In the genomic region with DNA sequence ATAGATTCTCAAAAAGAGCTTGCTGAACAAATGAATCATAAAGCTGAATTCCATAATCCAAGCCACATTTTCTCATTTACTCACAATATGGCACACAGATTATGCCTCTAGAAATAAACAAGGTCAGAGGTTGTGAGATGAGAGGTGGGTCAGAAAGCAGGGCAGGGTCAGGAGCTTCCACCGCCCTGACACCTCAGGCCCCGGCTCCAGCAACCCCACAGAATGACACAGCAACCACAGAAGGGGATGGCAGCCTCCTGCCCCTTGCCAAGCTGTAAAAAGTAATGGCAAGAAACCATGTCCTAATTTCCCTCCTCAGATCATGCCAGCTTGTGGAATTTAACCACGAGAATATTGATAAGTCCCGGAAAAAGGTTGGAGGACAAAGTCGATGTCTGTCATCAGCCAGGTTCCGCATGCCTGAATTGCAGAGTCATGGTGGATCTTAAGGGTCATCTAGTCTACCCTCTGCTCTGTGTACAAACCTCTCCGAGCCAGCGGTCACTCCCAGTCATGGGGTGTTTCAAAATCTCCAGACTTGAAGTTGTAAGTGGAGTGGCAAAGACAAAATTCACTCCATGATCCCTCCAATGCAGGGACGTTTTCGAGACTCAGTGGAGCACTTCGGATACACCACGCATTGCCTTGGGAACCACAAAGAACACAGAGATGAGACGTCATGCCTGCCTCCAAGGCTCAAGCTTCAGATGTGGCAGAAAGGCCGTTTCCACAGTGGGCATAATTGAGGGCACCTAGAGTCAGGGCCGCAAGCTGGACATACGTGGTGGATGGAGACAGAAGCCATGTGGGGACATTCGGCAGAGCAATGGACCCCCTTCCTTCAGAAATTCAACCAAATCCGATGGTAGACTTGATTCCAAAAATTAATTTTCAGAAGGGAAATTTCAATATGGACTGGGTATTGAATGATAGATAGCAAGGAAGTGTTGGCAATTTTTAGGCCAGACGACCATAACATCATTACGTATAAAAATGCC, we compare ENCODE assay signal across 1 cellular context.
TF ChIP-seq lines count a peak whose summit lies in the region.

No MANE protein-coding gene starts in this region.

TF ChIP-seq in H1, 55 proteins besides CTCF, POLR2A, EP300 and RAD21 (continued from another document):
- TF ChIP-seq, protein P1, sequence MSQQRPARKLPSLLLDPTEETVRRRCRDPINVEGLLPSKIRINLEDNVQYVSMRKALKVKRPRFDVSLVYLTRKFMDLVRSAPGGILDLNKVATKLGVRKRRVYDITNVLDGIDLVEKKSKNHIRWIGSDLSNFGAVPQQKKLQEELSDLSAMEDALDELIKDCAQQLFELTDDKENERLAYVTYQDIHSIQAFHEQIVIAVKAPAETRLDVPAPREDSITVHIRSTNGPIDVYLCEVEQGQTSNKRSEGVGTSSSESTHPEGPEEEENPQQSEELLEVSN (IDR thresholded peaks at IDR 0.05), result no peak
- TF ChIP-seq TCF12 (IDR thresholded peaks at IDR 0.05; ENCODE audit: low read depth, low read length) (no peak), SIN3A (conservative IDR thresholded peaks at IDR 0.05 in 1 of 2, IDR thresholded peaks at IDR 0.05 in 1 of 2; ENCODE audit: low read depth in 1 of 2, low read length in 2 of 2) (no peak), SAP30 (IDR thresholded peaks at IDR 0.05; ENCODE audit: insufficient read depth, insufficient replicate concordance, low read length) (no peak), RXRA (IDR thresholded peaks at IDR 0.05; ENCODE audit: insufficient read depth, low read depth, low read length) (no peak), BCL11A (IDR thresholded peaks at IDR 0.05; ENCODE audit: low read depth in 2 of 2, low read length in 2 of 2) (no peak), TBP (IDR thresholded peaks at IDR 0.05; ENCODE audit: low read depth, low read length) (no peak), NANOG (IDR thresholded peaks at IDR 0.05; ENCODE audit: insufficient read depth, low read depth, low read length, poor library complexity, severe bottlenecking) (no peak), SIX5 (IDR thresholded peaks at IDR 0.05; ENCODE audit: low read depth, low read length) (no peak), SRF (IDR thresholded peaks at IDR 0.05; ENCODE audit: low read depth, low read length) (no peak), KDM1A (IDR thresholded peaks at IDR 0.05; ENCODE audit: borderline replicate concordance, low read length) (no peak), KDM5A (IDR thresholded peaks at IDR 0.05; ENCODE audit: low read length) (no peak), CEBPB (IDR thresholded peaks at IDR 0.05; ENCODE audit: low read depth, low read length) (no peak)
